Comparison of ENCODE assay signal across 11 cellular contexts in the genomic region with DNA sequence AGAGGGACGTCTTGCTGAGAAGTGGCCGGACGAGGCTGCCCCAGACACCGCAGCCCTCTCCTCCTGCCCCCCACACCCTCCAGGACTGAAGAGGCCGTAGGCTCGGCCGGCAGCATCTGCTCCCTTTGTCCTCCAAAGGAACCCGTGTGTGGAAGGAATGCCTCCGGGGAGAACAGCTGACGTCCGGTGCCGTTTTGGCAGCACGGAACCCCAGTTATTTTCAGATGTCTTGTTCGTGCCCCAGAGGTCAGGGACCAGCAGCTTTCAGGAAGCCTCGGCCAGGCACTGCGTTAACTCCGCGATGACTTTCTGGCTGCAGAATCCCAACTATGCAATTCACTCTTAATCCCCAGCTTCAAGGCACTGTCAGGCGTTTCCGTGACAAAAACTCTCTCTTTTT. TPM values are rescaled to one million over a fixed set of nuclear protein-coding genes. Genes with fewer than 3 reads are reported as not detected.
DNase-seq lines count a peak whose midpoint lies in the region; ATAC-seq and TF ChIP-seq lines count a peak whose summit lies in the region.
"Had no signal": no experiment of that assay in that cellular context is flagged by ENCODE, and none has a peak within 500 bp of the region (broad histone marks: within the 10 kb centered on the region; RNA-seq: fewer than 3 reads in every experiment).

No MANE protein-coding gene starts in this region.

- H3K4me1 ChIP-seq in ACC112 (ENCODE audit: control insufficient read depth, insufficient read depth, low read length, unreplicated experiment) (no peaks in the 10 kb centered on the region), HUES64 (ENCODE audit: insufficient read depth, low read length) (peaks cover 3% of the 10 kb centered on the region; the same call in 1 of the 2 replicates), mesodermal cell (ENCODE audit: control insufficient read depth, insufficient read depth, low read length, poor library complexity, severe bottlenecking) (peaks cover 4% of the 10 kb centered on the region), upper lobe of left lung (no peaks in the 10 kb centered on the region)

- peak overlapping the region; percentile 12; the same call in 1 of the 2 replicates for H3K9ac ChIP-seq in HUES64 (ENCODE audit: low read depth, low read length)

- H3K27ac ChIP-seq in ACC112 (ENCODE audit: low read depth, low read length) (no peak overlapping the region), HUES64 (ENCODE audit: low read depth, low read length) (peak overlapping the region; percentile 68), mesodermal cell (ENCODE audit: low read depth, low read length, severe bottlenecking) (peak overlapping the region; percentile 77), WERI-Rb-1 (no peak overlapping the region), upper lobe of left lung (no peak overlapping the region)

- H3K9me3 ChIP-seq in HUES64 (ENCODE audit: insufficient read depth, low read depth, low read length), result no peaks in the 10 kb centered on the region
- peaks cover 5% of the 10 kb centered on the region for H3K9me3 ChIP-seq in mesodermal cell (ENCODE audit: control insufficient read depth, low read length)
- no peaks in the 10 kb centered on the region for H3K9me3 ChIP-seq in WERI-Rb-1 (ENCODE audit: severe bottlenecking)
- H3K9me3 ChIP-seq in upper lobe of left lung, result no peaks in the 10 kb centered on the region

- H3K4me3 ChIP-seq in ACC112 (ENCODE audit: low read depth, low read length) (peak overlapping the region; percentile 49; the same call in 1 of the 2 replicates), HUES64 (ENCODE audit: low read length) (0 out of 2 replicates have a peak overlapping the region, but pooled peaks have one; percentile 11), mesodermal cell (ENCODE audit: extremely low read depth, insufficient read depth, low read length, poor library complexity, severe bottlenecking) (no peak overlapping the region), WERI-Rb-1 (ENCODE audit: low read depth, low read length) (no peak overlapping the region), upper lobe of left lung (no peak overlapping the region)

- DNase-seq in fibroblast of gingiva (ENCODE audit: low read depth) (peak; percentile 50), WERI-Rb-1 (no peak), upper lobe of left lung (no peak)
- DNase-seq in effector CD8-positive, alpha-beta T cell (lab: John Stamatoyannopoulos, UW), result no peak
- DNase-seq: activated CD4-positive, alpha-beta T cell treated with anti-CD3 and anti-CD28 coated beads, Interleukin-2, amount 10 ng/mL, durations not matched to agents 7 days and 5 days; activated naive CD4-positive, alpha-beta T cell treated with anti-CD3 and anti-CD28 coated beads, Interleukin-2, amount 50 U/mL, for 16 hours; MM.1S had no signal

- H3K36me3 ChIP-seq in ACC112 (ENCODE audit: insufficient read depth, low read length) (no peaks in the 10 kb centered on the region), HUES64 (ENCODE audit: insufficient read depth, low read length) (no peaks in the 10 kb centered on the region), mesodermal cell (ENCODE audit: control insufficient read depth, insufficient read depth, low read length) (no peaks in the 10 kb centered on the region), WERI-Rb-1 (no peaks in the 10 kb centered on the region), upper lobe of left lung (no peaks in the 10 kb centered on the region)

- TF ChIP-seq CTCF in WERI-Rb-1 (IDR thresholded peaks at IDR 0.05; ENCODE audit: low read depth, low read length), result no peak
- no peak for TF ChIP-seq CTCF in upper lobe of left lung (IDR thresholded peaks at IDR 0.05)

- 36% methylated on average over 20 of the region's 20 CpGs for WGBS in HUES64
- 38 to 41% methylated on average over 13 to 18 of the region's 20 CpGs for WGBS in mesodermal cell (ENCODE audit: insufficient coverage in 2 of 2), 2 experiments
- WGBS in upper lobe of left lung, 2 donors, result 32 to 60% methylated on average over 19 to 20 of the region's 20 CpGs

- H2AFZ ChIP-seq in ACC112 (ENCODE audit: low read length, unreplicated experiment), result peak overlapping the region; percentile 38

- no peaks in the 10 kb centered on the region for H3K27me3 ChIP-seq in ACC112 (ENCODE audit: insufficient read depth, low read length)
- H3K27me3 ChIP-seq in HUES64 (ENCODE audit: insufficient read depth, low read length), result no peaks in the 10 kb centered on the region
- no peaks in the 10 kb centered on the region for H3K27me3 ChIP-seq in WERI-Rb-1 (ENCODE audit: insufficient read depth, low read depth, severe bottlenecking)
- H3K27me3 ChIP-seq in upper lobe of left lung, result no peaks in the 10 kb centered on the region

- TF ChIP-seq EP300 in upper lobe of left lung (IDR thresholded peaks at IDR 0.05), result no peak

- ATAC-seq in GM19328 (IDR thresholded peaks at IDR 0.05; ENCODE audit: unreplicated experiment) (no peak), upper lobe of left lung (ENCODE audit: low FRiP score in 2 of 2) (no peak)

- no peak for TF ChIP-seq POLR2A in upper lobe of left lung (IDR thresholded peaks at IDR 0.05)

- no peaks in the 10 kb centered on the region for H3K79me2 ChIP-seq in ACC112 (ENCODE audit: control insufficient read depth, insufficient read depth, low read length, unreplicated experiment)

RNA-seq across cellular contexts. Expression of gene PPP2R3B, which starts 10.9 kb away (rescaled TPM):
- polyA plus RNA-seq in HUES64 (2013, experiment 1 of 2), result 39.8 TPM
- polyA plus RNA-seq in HUES64 (2013, experiment 2 of 2), result 43.6 TPM
- 65.9 TPM for polyA plus RNA-seq in mesodermal cell (2013, experiment 1 of 2)
- polyA plus RNA-seq in mesodermal cell (2013, experiment 2 of 2), result 55.8 TPM
- 10 to 100 TPM in 5 of 6 donors, 1 to 10 TPM in 1; 8.7 to 72.3 (median 15.1) TPM for total RNA-seq in upper lobe of left lung

Comparison
In these comparisons a context has a peak if more than half of its experiments do, and no peak if none do; other contexts are left out.
1. H3K27ac ChIP-seq: peak in HUES64 (single experiment) and mesodermal cell (single experiment); none in ACC112 (single experiment), WERI-Rb-1 (single experiment) and upper lobe of left lung (0 of 4).
2. H3K4me3 ChIP-seq: peak in ACC112 (single experiment) and HUES64 (single experiment); none in mesodermal cell (single experiment), WERI-Rb-1 (single experiment) and upper lobe of left lung (0 of 4).